In genomic region chr12:110403975-110404675, GRCh38 we compare ENCODE assay signal across 8 cellular contexts. TPM values are rescaled to one million over a fixed set of nuclear protein-coding genes. Genes with fewer than 3 reads are reported as not detected.
A peak's percentile ranks its signal among the peaks of the same experiment; 100 is the strongest.
DNase-seq lines count a peak whose midpoint lies in the region; ATAC-seq and TF ChIP-seq lines count a peak whose summit lies in the region.

No MANE protein-coding gene starts in this region.

- no peaks in the 10 kb centered on the region for H3K27me3 ChIP-seq in liver (ENCODE audit: control insufficient read depth in 4 of 4, insufficient read depth in 4 of 4, low read length in 3 of 4)

- TF ChIP-seq CTCF in liver (IDR thresholded peaks at IDR 0.05; ENCODE audit: low read depth, low read length, missing input control), result no peak

- peaks cover 18% of the 10 kb centered on the region for H3K36me3 Mint-ChIP-seq in activated CD4-positive, alpha-beta memory T cell treated with anti-CD3 and anti-CD28 coated beads for 36 hours

- no peaks in the 10 kb centered on the region for H3K27me3 Mint-ChIP-seq in activated CD4-positive, alpha-beta memory T cell treated with anti-CD3 and anti-CD28 coated beads for 36 hours

- peak overlapping the region; percentile 96 to 99 for H3K27ac ChIP-seq in liver (ENCODE audit: low read depth in 1 of 2, low read length in 2 of 2)

- H3K4me1 Mint-ChIP-seq in activated CD4-positive, alpha-beta memory T cell treated with anti-CD3 and anti-CD28 coated beads for 36 hours (ENCODE audit: low read depth), result peaks cover 23% of the 10 kb centered on the region

- peaks cover 0 to 2% (median 0%) of the 10 kb centered on the region in 4 donors for H3K36me3 ChIP-seq in liver (ENCODE audit: control insufficient read depth in 4 of 4, insufficient read depth in 3 of 4, low read depth in 1 of 4, low read length in 3 of 4)

- H3K4me1 ChIP-seq in liver (ENCODE audit: control insufficient read depth in 4 of 4, insufficient read depth in 4 of 4, low read length in 3 of 4), result peaks cover 2 to 9% (median 6%) of the 10 kb centered on the region in 4 donors

- H3K4me3 Mint-ChIP-seq in activated CD4-positive, alpha-beta memory T cell treated with anti-CD3 and anti-CD28 coated beads for 36 hours, result peak overlapping the region; percentile 99

- WGBS in liver, result 23% methylated on average over 21 of the region's 21 CpGs

- CTCF ChIA-PET in activated CD4-positive, alpha-beta memory T cell treated with anti-CD3 and anti-CD28 coated beads for 36 hours (lab: Charles Lee), result interaction anchor here (3.5 kb wide), 1 partner anchor 27 kb away, joined by 24 read pairs; no protein-coding TSS in a partner anchor

- peak overlapping the region; percentile 87 to 99 (median 96) for H3K4me3 ChIP-seq in liver (ENCODE audit: low read depth in 1 of 3, low read length in 3 of 3)

- H3K27ac Mint-ChIP-seq in activated CD4-positive, alpha-beta memory T cell treated with anti-CD3 and anti-CD28 coated beads for 36 hours, result peak overlapping the region; percentile 99

- peak; percentile 66 for DNase-seq in EH (ENCODE audit: low read depth)
- peak; percentile 93 for DNase-seq in NCI-H69 (lab: John Stamatoyannopoulos, UW)
- DNase-seq in activated CD4-positive, alpha-beta memory T cell treated with anti-CD3 and anti-CD28 coated beads for 36 hours, result peak; percentile 82
- DNase-seq in dermis microvascular lymphatic vessel endothelial cell (ENCODE audit: low read depth in 2 of 2), result peak; percentile 36 to 67
- DNase-seq in stimulated activated CD4-positive, alpha-beta T cell treated with anti-CD3 and anti-CD28 coated beads, Interleukin-2, amount 100 ng/mL, for 48 hours, result peak; percentile 75

- intact Hi-C loops in activated CD4-positive, alpha-beta memory T cell treated with anti-CD3 and anti-CD28 coated beads for 36 hours (cut with micrococcal nuclease), result loop anchor here (1.0 to 5.0 kb wide), 3 partner anchors 27 to 98 kb away; partner anchors contain the start of genes RAD9B and VPS29

- no peaks in the 10 kb centered on the region for H3K9me3 ChIP-seq in liver (ENCODE audit: control insufficient read depth in 4 of 4, low read length in 3 of 4)

- H3K9me3 Mint-ChIP-seq in activated CD4-positive, alpha-beta memory T cell treated with anti-CD3 and anti-CD28 coated beads for 36 hours, result no peaks in the 10 kb centered on the region

- H3K9ac ChIP-seq in liver (ENCODE audit: low read depth in 1 of 2, low read length in 2 of 2), result peak overlapping the region; percentile 86 to 100

- ATAC-seq in HG03432 (IDR thresholded peaks at IDR 0.05; ENCODE audit: unreplicated experiment) (peak; percentile 59), HG03460 (IDR thresholded peaks at IDR 0.05; ENCODE audit: unreplicated experiment) (no peak)

- POLR2A ChIA-PET in activated CD4-positive, alpha-beta memory T cell treated with anti-CD3 and anti-CD28 coated beads for 36 hours (lab: Charles Lee), result interaction anchor here (1.0 kb wide), 1 partner anchor 27 kb away, joined by 9 read pairs; no protein-coding TSS in a partner anchor

- TF ChIP-seq RAD21 in liver (IDR thresholded peaks at IDR 0.05), result no peak

TF ChIP-seq in liver, 16 proteins besides CTCF, POLR2A, EP300 and RAD21:
- TF ChIP-seq GABPA (IDR thresholded peaks at IDR 0.05 in 1 of 2, conservative IDR thresholded peaks at IDR 0.05 in 1 of 2) (no peak), YY1 (IDR thresholded peaks at IDR 0.05) (no peak), EGR1 (IDR thresholded peaks at IDR 0.05; ENCODE audit: low read depth in 2 of 2) (no peak), MAX (IDR thresholded peaks at IDR 0.05) (no peak), JUND (IDR thresholded peaks at IDR 0.05) (no peak)

RNA-seq across cellular contexts. Expression of gene ANAPC7, which starts 0.6 kb away (rescaled TPM):
- 10 to 100 TPM; 47.3 to 52.9 TPM for total RNA-seq in activated CD4-positive, alpha-beta memory T cell treated with anti-CD3 and anti-CD28 coated beads for 36 hours
- total RNA-seq in dermis microvascular lymphatic vessel endothelial cell, result 31.5 and 36.5 TPM in 2 replicates
- 10 to 100 TPM; 19.3 to 21.1 TPM for total RNA-seq in liver
- 10 to 100 TPM; 11.4 to 13.3 TPM for polyA plus RNA-seq in liver

RNA-seq across cellular contexts. Expression of gene ARPC3, which starts 46.0 kb away (rescaled TPM):
- total RNA-seq in activated CD4-positive, alpha-beta memory T cell treated with anti-CD3 and anti-CD28 coated beads for 36 hours, result 100 to 1,000 TPM; 340 to 352 TPM
- 217 and 241 TPM in 2 replicates for total RNA-seq in dermis microvascular lymphatic vessel endothelial cell
- 100 to 1,000 TPM in 1 of 2 donors, 10 to 100 TPM in 1; 86.2 to 101 TPM for total RNA-seq in liver
- 100 to 1,000 TPM; 130 to 140 TPM for polyA plus RNA-seq in liver
